28 cellular contexts compared by ENCODE assay signal in the genomic region with DNA sequence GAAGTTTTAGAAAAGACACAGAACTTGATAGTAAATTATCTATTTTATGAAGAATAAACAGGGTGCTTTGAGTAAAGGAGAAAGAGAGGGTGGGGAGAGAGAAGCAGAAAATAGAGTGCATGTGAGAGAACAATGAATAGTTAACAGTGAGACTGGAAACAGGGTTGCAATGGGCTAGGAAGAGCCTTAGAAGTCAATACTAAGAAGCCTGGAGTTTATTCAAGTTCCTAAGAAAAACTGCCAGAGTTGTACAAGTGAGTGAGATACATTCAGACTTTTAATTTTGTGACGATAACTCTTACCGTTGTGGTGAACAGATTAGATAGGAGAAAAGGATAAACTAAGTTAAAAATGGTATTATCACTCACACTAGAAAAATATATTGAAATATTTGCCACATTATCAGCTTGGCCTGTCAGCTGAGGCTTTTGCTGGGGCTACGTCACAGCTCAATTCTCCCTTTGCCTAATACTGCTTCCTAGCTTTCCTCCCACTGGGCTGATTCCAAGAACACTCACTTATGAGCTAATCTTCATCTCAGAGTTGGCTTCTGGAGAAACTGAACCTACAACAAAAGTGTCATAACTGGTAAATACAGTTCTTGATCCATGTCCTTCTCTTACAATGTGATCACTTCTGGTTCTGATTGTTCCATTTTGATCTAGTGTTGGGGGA.
DNase-seq lines count a peak whose midpoint lies in the region; ATAC-seq, FAIRE-seq and TF ChIP-seq lines count a peak whose summit lies in the region.
"Had no signal": no experiment of that assay in that cellular context is flagged by ENCODE, and none has a peak within 500 bp of the region (broad histone marks: within the 10 kb centered on the region; RNA-seq: fewer than 3 reads in every experiment).

No MANE protein-coding gene starts in this region.

- H3K9me3 ChIP-seq in pancreas (no peaks in the 10 kb centered on the region), aorta (ENCODE audit: control insufficient read depth, low read length) (no peaks in the 10 kb centered on the region)

- DNase-seq in Right ventricle myocardium inferior (ENCODE audit: missing footprints) (no peak), cardiac septum (ENCODE audit: low spot score) (no peak), left ventricle myocardium superior (no peak), pancreas (no peak), aorta (peak in 1 of 2 donors; percentile 46), NCI-H2107 (lab: John Stamatoyannopoulos, UW) (no peak), GM19240 (ENCODE audit: insufficient read length, low spot score) (no peak), DMS153 (lab: John Stamatoyannopoulos, UW) (no peak)
- DNase-seq: activated CD4-positive, alpha-beta T cell treated with anti-CD3 and anti-CD28 coated beads for 48 hours; activated CD8-positive, alpha-beta memory T cell treated with anti-CD3 and anti-CD28 coated beads for 24 hours; activated effector memory CD4-positive, alpha-beta T cell treated with anti-CD3 and anti-CD28 coated beads, Interleukin-2, amount 50 U/mL, for 16 hours; CD4-positive, alpha-beta memory T cell; effector CD4-positive, alpha-beta T cell; EL; GM23248; hypothalamus; immature natural killer cell; Karpas-422; midbrain; MV-4-11; naive thymus-derived CD8-positive, alpha-beta T cell; spleen; WERI-Rb-1 had no signal

- ATAC-seq in Right ventricle myocardium inferior = peak; percentile 93
- peak; percentile 92 for ATAC-seq in left ventricle myocardium superior
- peak in 3 of 4 donors; percentile 24 to 53 (median 28) for ATAC-seq in pancreas
- peak; percentile 90 for ATAC-seq in aorta (ENCODE audit: low FRiP score)
- ATAC-seq: GM12878; left lobe of liver; naive thymus-derived CD8-positive, alpha-beta T cell had no signal

- H3K27ac ChIP-seq in pancreas = no peak overlapping the region
- peak overlapping the region in 1 of 2 donors; percentile 81 for H3K27ac ChIP-seq in aorta (ENCODE audit: low read depth in 1 of 2, low read length in 2 of 2)
- H3K27ac ChIP-seq: 22Rv1, GM23248, HL-60, WERI-Rb-1 had no signal

- H3K4me1 ChIP-seq in pancreas = no peaks in the 10 kb centered on the region
- peaks cover 0 to 3% of the 10 kb centered on the region in 2 donors for H3K4me1 ChIP-seq in aorta (ENCODE audit: control insufficient read depth in 1 of 2, insufficient read depth in 2 of 2, low read length in 2 of 2)

- FAIRE-seq in pancreas (lab: Jason Lieb, UNC) = no peak
- FAIRE-seq: frontal cortex, GM12878 had no signal

- intact Hi-C loops in Right ventricle myocardium inferior (cut with DNase I) = loop anchor here (1.0 kb wide), 1 partner anchor 17 kb away; no protein-coding TSS in a partner anchor
- intact Hi-C loops in cardiac septum (cut with DNase I) = no loop called here
- intact Hi-C loops in left ventricle myocardium superior (cut with micrococcal nuclease) = no loop called here
- intact Hi-C loops in pancreas (cut with DNase I) = no loop called here
- intact Hi-C loops in aorta (cut with DNase I) = loop anchor here in 1 of 2 donors (5.0 kb wide), 1 partner anchor 93 kb away; the partner anchor contains the start of gene SEMA3D

- no peak overlapping the region for H3K4me3 ChIP-seq in pancreas
- H3K4me3 ChIP-seq in aorta (ENCODE audit: low read length in 2 of 2) = no peak overlapping the region
- H3K4me3 ChIP-seq: GM12878, GM23248, spleen had no signal

- no peaks in the 10 kb centered on the region for H3K36me3 ChIP-seq in pancreas
- no peaks in the 10 kb centered on the region for H3K36me3 ChIP-seq in aorta (ENCODE audit: control insufficient read depth in 1 of 2, insufficient read depth in 2 of 2, low read length in 1 of 2)
- H3K36me3 ChIP-seq: spleen, WERI-Rb-1 had no signal

- TF ChIP-seq CTCF in pancreas (IDR thresholded peaks at IDR 0.05) = no peak

- 60 to 67% methylated on average over 3 of the region's 3 CpGs for WGBS in pancreas, 2 donors
- WGBS in aorta, 2 donors = 0 to 8% methylated on average over 3 of the region's 3 CpGs

- H3K27me3 ChIP-seq in pancreas (no peaks in the 10 kb centered on the region), aorta (ENCODE audit: control insufficient read depth in 1 of 2, insufficient read depth in 2 of 2, low read length in 1 of 2) (no peaks in the 10 kb centered on the region)
- H3K27me3 ChIP-seq: spleen had no signal

Comparison
In these comparisons a context has a peak if more than half of its experiments do, and no peak if none do; other contexts are left out.
1. ATAC-seq: peak in every context shown above with its lines; median percentile 93 in Right ventricle myocardium inferior; 92 in left ventricle myocardium superior; 90 in aorta; 28 in pancreas.